ENCODE assay signal across 1 cellular context in the genomic region with DNA sequence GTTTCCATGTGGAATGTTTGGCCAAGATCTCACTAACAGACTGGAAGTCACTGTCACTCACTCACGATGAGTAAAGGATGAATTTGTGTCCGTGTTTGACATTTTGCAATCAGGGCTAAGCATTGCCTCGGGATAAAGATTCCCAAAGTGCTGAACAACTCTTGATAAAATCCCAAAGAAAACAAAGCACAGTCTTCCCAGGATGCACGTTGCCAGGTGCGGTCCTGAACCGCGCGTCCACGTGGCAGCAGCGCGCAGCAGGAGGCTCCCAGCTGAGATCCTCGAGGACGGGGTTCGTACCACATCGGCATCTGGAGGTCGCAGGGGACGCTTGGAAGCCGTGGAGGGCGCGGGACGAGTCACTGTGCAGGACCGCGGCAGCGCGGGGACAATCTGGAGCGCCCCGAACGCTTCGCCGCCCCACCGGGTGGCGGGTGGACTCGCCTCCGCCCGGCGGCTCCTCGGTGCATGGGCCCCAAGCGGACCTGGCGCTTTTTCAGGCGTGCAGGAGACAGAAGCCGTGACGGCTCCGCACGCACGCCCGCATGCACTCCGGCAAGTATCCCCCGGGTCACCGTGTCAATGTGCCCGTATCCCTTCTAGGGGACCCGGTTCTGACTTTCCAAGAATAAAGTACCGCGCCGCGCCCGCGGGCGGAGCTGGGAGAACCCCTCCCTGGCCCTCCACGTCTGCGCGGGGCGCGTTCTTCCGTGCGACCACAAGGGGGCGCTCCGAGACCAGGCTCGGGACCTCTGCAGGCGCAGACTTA.
TF ChIP-seq lines count a peak whose summit lies in the region.

No MANE protein-coding gene starts in this region.

TF ChIP-seq in HepG2, 621 proteins besides CTCF, POLR2A, EP300 and RAD21 (continued from another document and continues in another):
- TF ChIP-seq, protein P1, sequence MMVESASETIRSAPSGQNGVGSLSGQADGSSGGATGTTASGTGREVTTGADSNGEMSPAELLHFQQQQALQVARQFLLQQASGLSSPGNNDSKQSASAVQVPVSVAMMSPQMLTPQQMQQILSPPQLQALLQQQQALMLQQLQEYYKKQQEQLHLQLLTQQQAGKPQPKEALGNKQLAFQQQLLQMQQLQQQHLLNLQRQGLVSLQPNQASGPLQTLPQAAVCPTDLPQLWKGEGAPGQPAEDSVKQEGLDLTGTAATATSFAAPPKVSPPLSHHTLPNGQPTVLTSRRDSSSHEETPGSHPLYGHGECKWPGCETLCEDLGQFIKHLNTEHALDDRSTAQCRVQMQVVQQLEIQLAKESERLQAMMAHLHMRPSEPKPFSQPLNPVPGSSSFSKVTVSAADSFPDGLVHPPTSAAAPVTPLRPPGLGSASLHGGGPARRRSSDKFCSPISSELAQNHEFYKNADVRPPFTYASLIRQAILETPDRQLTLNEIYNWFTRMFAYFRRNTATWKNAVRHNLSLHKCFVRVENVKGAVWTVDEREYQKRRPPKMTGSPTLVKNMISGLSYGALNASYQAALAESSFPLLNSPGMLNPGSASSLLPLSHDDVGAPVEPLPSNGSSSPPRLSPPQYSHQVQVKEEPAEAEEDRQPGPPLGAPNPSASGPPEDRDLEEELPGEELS (CRISPR knock-in tag; IDR thresholded peaks at IDR 0.05) = no peak
- 0 out of 2 replicates have a peak, but pooled peaks have one; percentile 63 for TF ChIP-seq ZNF570 (CRISPR knock-in tag; IDR thresholded peaks at IDR 0.05; ENCODE audit: borderline replicate concordance)
- TF ChIP-seq MXD4 (CRISPR knock-in tag; IDR thresholded peaks at IDR 0.05) = peak; percentile 78
- TF ChIP-seq FOSL2 (CRISPR knock-in tag; IDR thresholded peaks at IDR 0.05) = peak; percentile 55; the same call in 1 of the 2 replicates
- TF ChIP-seq PHF20 (CRISPR knock-in tag; IDR thresholded peaks at IDR 0.05) = no peak; the same call in 1 of the 2 replicates
- no peak for TF ChIP-seq NFYC (CRISPR knock-in tag; IDR thresholded peaks at IDR 0.05)
- peak; percentile 21; the same call in 1 of the 2 replicates for TF ChIP-seq KAT7 (CRISPR knock-in tag; IDR thresholded peaks at IDR 0.05; ENCODE audit: borderline replicate concordance)
- TF ChIP-seq FOXJ3 (CRISPR knock-in tag; IDR thresholded peaks at IDR 0.05; ENCODE audit: borderline replicate concordance) = peak; percentile 58; the same call in 1 of the 2 replicates
- TF ChIP-seq NAIF1 (CRISPR knock-in tag; IDR thresholded peaks at IDR 0.05; ENCODE audit: borderline replicate concordance) = peak; percentile 93
- no peak for TF ChIP-seq ZNF326 (CRISPR knock-in tag; IDR thresholded peaks at IDR 0.05; ENCODE audit: borderline replicate concordance)
- peak; percentile 71 for TF ChIP-seq ZNF317 (CRISPR knock-in tag; IDR thresholded peaks at IDR 0.05)
- TF ChIP-seq, protein P2, sequence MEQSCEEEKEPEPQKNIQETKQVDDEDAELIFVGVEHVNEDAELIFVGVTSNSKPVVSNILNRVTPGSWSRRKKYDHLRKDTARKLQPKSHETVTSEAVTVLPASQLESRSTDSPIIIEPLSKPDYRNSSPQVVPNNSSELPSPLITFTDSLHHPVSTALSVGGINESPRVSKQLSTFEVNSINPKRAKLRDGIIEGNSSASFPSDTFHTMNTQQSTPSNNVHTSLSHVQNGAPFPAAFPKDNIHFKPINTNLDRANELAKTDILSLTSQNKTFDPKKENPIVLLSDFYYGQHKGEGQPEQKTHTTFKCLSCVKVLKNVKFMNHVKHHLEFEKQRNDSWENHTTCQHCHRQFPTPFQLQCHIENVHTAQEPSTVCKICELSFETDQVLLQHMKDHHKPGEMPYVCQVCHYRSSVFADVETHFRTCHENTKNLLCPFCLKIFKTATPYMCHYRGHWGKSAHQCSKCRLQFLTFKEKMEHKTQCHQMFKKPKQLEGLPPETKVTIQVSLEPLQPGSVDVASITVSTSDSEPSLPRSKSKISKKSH (CRISPR knock-in tag; IDR thresholded peaks at IDR 0.05; ENCODE audit: borderline replicate concordance) = peak; percentile 93
- TF ChIP-seq, protein P3, sequence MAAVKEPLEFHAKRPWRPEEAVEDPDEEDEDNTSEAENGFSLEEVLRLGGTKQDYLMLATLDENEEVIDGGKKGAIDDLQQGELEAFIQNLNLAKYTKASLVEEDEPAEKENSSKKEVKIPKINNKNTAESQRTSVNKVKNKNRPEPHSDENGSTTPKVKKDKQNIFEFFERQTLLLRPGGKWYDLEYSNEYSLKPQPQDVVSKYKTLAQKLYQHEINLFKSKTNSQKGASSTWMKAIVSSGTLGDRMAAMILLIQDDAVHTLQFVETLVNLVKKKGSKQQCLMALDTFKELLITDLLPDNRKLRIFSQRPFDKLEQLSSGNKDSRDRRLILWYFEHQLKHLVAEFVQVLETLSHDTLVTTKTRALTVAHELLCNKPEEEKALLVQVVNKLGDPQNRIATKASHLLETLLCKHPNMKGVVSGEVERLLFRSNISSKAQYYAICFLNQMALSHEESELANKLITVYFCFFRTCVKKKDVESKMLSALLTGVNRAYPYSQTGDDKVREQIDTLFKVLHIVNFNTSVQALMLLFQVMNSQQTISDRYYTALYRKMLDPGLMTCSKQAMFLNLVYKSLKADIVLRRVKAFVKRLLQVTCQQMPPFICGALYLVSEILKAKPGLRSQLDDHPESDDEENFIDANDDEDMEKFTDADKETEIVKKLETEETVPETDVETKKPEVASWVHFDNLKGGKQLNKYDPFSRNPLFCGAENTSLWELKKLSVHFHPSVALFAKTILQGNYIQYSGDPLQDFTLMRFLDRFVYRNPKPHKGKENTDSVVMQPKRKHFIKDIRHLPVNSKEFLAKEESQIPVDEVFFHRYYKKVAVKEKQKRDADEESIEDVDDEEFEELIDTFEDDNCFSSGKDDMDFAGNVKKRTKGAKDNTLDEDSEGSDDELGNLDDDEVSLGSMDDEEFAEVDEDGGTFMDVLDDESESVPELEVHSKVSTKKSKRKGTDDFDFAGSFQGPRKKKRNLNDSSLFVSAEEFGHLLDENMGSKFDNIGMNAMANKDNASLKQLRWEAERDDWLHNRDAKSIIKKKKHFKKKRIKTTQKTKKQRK (IDR thresholded peaks at IDR 0.05; ENCODE audit: low read length) = no peak
- TF ChIP-seq, protein P4, sequence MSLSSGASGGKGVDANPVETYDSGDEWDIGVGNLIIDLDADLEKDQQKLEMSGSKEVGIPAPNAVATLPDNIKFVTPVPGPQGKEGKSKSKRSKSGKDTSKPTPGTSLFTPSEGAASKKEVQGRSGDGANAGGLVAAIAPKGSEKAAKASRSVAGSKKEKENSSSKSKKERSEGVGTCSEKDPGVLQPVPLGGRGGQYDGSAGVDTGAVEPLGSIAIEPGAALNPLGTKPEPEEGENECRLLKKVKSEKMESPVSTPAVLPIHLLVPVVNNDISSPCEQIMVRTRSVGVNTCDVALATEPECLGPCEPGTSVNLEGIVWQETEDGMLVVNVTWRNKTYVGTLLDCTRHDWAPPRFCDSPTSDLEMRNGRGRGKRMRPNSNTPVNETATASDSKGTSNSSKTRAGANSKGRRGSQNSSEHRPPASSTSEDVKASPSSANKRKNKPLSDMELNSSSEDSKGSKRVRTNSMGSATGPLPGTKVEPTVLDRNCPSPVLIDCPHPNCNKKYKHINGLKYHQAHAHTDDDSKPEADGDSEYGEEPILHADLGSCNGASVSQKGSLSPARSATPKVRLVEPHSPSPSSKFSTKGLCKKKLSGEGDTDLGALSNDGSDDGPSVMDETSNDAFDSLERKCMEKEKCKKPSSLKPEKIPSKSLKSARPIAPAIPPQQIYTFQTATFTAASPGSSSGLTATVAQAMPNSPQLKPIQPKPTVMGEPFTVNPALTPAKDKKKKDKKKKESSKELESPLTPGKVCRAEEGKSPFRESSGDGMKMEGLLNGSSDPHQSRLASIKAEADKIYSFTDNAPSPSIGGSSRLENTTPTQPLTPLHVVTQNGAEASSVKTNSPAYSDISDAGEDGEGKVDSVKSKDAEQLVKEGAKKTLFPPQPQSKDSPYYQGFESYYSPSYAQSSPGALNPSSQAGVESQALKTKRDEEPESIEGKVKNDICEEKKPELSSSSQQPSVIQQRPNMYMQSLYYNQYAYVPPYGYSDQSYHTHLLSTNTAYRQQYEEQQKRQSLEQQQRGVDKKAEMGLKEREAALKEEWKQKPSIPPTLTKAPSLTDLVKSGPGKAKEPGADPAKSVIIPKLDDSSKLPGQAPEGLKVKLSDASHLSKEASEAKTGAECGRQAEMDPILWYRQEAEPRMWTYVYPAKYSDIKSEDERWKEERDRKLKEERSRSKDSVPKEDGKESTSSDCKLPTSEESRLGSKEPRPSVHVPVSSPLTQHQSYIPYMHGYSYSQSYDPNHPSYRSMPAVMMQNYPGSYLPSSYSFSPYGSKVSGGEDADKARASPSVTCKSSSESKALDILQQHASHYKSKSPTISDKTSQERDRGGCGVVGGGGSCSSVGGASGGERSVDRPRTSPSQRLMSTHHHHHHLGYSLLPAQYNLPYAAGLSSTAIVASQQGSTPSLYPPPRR (CRISPR knock-in tag; IDR thresholded peaks at IDR 0.05; ENCODE audit: borderline replicate concordance) = peak; percentile 59
- peak; percentile 72 for TF ChIP-seq JUNB (CRISPR knock-in tag; IDR thresholded peaks at IDR 0.05; ENCODE audit: borderline replicate concordance)
- peak; percentile 52; the same call in 1 of the 2 replicates for TF ChIP-seq HNRNPL (IDR thresholded peaks at IDR 0.05; ENCODE audit: low read depth, low read length)
- TF ChIP-seq, protein P5, sequence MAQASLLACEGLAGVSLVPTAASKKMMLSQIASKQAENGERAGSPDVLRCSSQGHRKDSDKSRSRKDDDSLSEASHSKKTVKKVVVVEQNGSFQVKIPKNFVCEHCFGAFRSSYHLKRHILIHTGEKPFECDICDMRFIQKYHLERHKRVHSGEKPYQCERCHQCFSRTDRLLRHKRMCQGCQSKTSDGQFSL (CRISPR knock-in tag; IDR thresholded peaks at IDR 0.05) = peak; percentile 8; the same call in 1 of the 2 replicates
- peak; percentile 48; the same call in 1 of the 2 replicates for TF ChIP-seq MAZ (IDR thresholded peaks at IDR 0.05; ENCODE audit: borderline replicate concordance, low read depth, low read length)
- TF ChIP-seq MAZ (CRISPR knock-in tag; IDR thresholded peaks at IDR 0.05; ENCODE audit: low read depth) = peak; percentile 56; the same call in 1 of the 2 replicates
- TF ChIP-seq HNF4G (IDR thresholded peaks at IDR 0.05; ENCODE audit: borderline replicate concordance, low read depth, low read length) = peak; percentile 6; the same call in 1 of the 2 replicates
- no peak; the same call in 1 of the 2 replicates for TF ChIP-seq HNF4G (CRISPR knock-in tag; IDR thresholded peaks at IDR 0.05; ENCODE audit: borderline replicate concordance, low read depth)
- no peak for TF ChIP-seq ZBTB21 (CRISPR knock-in tag; IDR thresholded peaks at IDR 0.05)
- TF ChIP-seq, protein P6, sequence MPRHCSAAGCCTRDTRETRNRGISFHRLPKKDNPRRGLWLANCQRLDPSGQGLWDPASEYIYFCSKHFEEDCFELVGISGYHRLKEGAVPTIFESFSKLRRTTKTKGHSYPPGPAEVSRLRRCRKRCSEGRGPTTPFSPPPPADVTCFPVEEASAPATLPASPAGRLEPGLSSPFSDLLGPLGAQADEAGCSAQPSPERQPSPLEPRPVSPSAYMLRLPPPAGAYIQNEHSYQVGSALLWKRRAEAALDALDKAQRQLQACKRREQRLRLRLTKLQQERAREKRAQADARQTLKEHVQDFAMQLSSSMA (CRISPR knock-in tag; IDR thresholded peaks at IDR 0.05) = peak; percentile 80; the same call in 1 of the 2 replicates
- TF ChIP-seq NR2F6 (IDR thresholded peaks at IDR 0.05) = peak; percentile 49
- TF ChIP-seq NR2F6 (CRISPR knock-in tag; IDR thresholded peaks at IDR 0.05) = peak; percentile 30; the same call in 1 of the 2 replicates
- TF ChIP-seq ELF4 (CRISPR knock-in tag; IDR thresholded peaks at IDR 0.05; ENCODE audit: borderline replicate concordance) = no peak
- no peak for TF ChIP-seq ATM (IDR thresholded peaks at IDR 0.05; ENCODE audit: borderline replicate concordance)
- TF ChIP-seq ZNF510 (CRISPR knock-in tag; IDR thresholded peaks at IDR 0.05; ENCODE audit: low read depth) = peak; percentile 76; the same call in 1 of the 2 replicates
- peak; percentile 89; the same call in 1 of the 2 replicates for TF ChIP-seq ZNF674 (CRISPR knock-in tag; IDR thresholded peaks at IDR 0.05; ENCODE audit: low read depth)
- TF ChIP-seq HNF4A (CRISPR knock-in tag; IDR thresholded peaks at IDR 0.05) = no peak; the same call in none of the 2 replicates
- peak; percentile 56 for TF ChIP-seq XRCC5 (optimal IDR thresholded peaks at IDR 0.05; ENCODE audit: low read length)
- TF ChIP-seq NR2F2 (IDR thresholded peaks at IDR 0.05; ENCODE audit: borderline replicate concordance, low read depth) = no peak
- peak; percentile 37; the same call in 1 of the 2 replicates for TF ChIP-seq KDM4B (CRISPR knock-in tag; IDR thresholded peaks at IDR 0.05)
- TF ChIP-seq KAT2B (IDR thresholded peaks at IDR 0.05; ENCODE audit: borderline replicate concordance, low read depth, low read length) = no peak
- no peak for TF ChIP-seq HMGA1 (CRISPR knock-in tag; conservative IDR thresholded peaks at IDR 0.05)
- no peak for TF ChIP-seq JUN (CRISPR knock-in tag; IDR thresholded peaks at IDR 0.05)
- TF ChIP-seq, protein P7, sequence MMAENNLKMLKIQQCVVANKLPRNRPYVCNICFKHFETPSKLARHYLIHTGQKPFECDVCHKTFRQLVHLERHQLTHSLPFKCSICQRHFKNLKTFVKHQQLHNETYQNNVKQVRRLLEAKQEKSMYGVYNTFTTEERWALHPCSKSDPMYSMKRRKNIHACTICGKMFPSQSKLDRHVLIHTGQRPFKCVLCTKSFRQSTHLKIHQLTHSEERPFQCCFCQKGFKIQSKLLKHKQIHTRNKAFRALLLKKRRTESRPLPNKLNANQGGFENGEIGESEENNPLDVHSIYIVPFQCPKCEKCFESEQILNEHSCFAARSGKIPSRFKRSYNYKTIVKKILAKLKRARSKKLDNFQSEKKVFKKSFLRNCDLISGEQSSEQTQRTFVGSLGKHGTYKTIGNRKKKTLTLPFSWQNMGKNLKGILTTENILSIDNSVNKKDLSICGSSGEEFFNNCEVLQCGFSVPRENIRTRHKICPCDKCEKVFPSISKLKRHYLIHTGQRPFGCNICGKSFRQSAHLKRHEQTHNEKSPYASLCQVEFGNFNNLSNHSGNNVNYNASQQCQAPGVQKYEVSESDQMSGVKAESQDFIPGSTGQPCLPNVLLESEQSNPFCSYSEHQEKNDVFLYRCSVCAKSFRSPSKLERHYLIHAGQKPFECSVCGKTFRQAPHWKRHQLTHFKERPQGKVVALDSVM (CRISPR knock-in tag; IDR thresholded peaks at IDR 0.05) = peak; percentile 63; the same call in 1 of the 2 replicates
- 0 out of 2 replicates have a peak, but pooled peaks have one; percentile 56 for TF ChIP-seq ZNF136 (CRISPR knock-in tag; IDR thresholded peaks at IDR 0.05; ENCODE audit: low read depth)
- TF ChIP-seq, protein P8, sequence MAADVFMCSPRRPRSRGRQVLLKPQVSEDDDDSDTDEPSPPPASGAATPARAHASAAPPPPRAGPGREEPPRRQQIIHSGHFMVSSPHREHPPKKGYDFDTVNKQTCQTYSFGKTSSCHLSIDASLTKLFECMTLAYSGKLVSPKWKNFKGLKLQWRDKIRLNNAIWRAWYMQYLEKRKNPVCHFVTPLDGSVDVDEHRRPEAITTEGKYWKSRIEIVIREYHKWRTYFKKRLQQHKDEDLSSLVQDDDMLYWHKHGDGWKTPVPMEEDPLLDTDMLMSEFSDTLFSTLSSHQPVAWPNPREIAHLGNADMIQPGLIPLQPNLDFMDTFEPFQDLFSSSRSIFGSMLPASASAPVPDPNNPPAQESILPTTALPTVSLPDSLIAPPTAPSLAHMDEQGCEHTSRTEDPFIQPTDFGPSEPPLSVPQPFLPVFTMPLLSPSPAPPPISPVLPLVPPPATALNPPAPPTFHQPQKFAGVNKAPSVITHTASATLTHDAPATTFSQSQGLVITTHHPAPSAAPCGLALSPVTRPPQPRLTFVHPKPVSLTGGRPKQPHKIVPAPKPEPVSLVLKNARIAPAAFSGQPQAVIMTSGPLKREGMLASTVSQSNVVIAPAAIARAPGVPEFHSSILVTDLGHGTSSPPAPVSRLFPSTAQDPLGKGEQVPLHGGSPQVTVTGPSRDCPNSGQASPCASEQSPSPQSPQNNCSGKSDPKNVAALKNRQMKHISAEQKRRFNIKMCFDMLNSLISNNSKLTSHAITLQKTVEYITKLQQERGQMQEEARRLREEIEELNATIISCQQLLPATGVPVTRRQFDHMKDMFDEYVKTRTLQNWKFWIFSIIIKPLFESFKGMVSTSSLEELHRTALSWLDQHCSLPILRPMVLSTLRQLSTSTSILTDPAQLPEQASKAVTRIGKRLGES (CRISPR knock-in tag; IDR thresholded peaks at IDR 0.05; ENCODE audit: borderline replicate concordance) = peak; percentile 84; the same call in 1 of the 2 replicates
